Comparison of ENCODE assay signal across 15 cellular contexts in the genomic region with DNA sequence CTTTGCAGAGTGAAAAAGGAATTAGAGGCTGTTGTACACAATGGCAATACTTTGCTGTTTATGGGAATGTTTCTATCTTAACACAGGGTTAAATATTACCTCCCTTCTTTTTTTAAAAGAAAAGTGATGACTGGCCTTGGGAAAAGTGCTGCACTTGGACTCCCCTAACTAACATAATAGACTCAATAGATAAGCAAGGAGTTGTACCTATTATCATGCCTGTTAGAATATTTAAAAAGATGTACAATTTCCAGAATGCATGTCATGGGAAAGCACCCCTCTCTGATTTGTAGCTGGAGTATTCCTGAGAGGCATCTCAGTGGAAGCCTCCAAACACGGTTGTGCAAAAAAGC.
"Had no signal": no experiment of that assay in that cellular context is flagged by ENCODE, and none has a peak within 500 bp of the region (broad histone marks: within the 10 kb centered on the region; RNA-seq: fewer than 3 reads in every experiment).

No MANE protein-coding gene starts in this region.

- H3K36me3 ChIP-seq: ovary, right lobe of liver, thoracic aorta, upper lobe of left lung had no signal

- H3K4me3 ChIP-seq: ovary, right lobe of liver, thoracic aorta, upper lobe of left lung had no signal

- H3K4me1 ChIP-seq: right lobe of liver, upper lobe of left lung had no signal

- ATAC-seq: activated CD4-positive, CD25-positive, alpha-beta regulatory T cell treated with anti-CD3 and anti-CD28 coated beads, Interleukin-2, amount 50 U/mL, for 24 hours; activated T-cell treated with anti-CD3 and anti-CD28 coated beads, Interleukin-2, amount 50 U/mL, for 4 hours; esophagus mucosa; left lobe of liver; right lobe of liver; stimulated activated naive B cell treated with anti-CD40 and anti-IgM and Interleukin-4, amounts not matched to agents 10 μg/mL and 1 μg/mL and 100 μg/mL, for 72 hours had no signal

- H3K27me3 ChIP-seq: ovary, right lobe of liver, upper lobe of left lung had no signal

- H3K27ac ChIP-seq: ovary, right lobe of liver, thoracic aorta, upper lobe of left lung had no signal

- H3K9me3 ChIP-seq: ovary, right lobe of liver, thoracic aorta, upper lobe of left lung had no signal

- DNase-seq: activated CD4-positive, alpha-beta T cell treated with anti-CD3 and anti-CD28 coated beads, Interleukin-2, amount 10 ng/mL, durations not matched to agents 7 days and 5 days; activated CD8-positive, alpha-beta memory T cell treated with anti-CD3 and anti-CD28 coated beads, Interleukin-2, amount 50 U/mL, for 4 hours; activated naive CD4-positive, alpha-beta T cell treated with anti-CD3 and anti-CD28 coated beads for 36 hours; activated T-cell treated with anti-CD3 and anti-CD28 coated beads, Interleukin-2, amount 50 U/mL, for 4 hours; anterior cingulate cortex; effector CD8-positive, alpha-beta T cell; islet precursor cell; ovary; right lobe of liver; stimulated activated naive B cell treated with anti-CD40 and anti-IgM and Interleukin-4, amounts not matched to agents 10 μg/mL and 1 μg/mL and 100 μg/mL, for 72 hours; upper lobe of left lung had no signal
